12 cellular contexts compared by ENCODE assay signal in the genomic region with DNA sequence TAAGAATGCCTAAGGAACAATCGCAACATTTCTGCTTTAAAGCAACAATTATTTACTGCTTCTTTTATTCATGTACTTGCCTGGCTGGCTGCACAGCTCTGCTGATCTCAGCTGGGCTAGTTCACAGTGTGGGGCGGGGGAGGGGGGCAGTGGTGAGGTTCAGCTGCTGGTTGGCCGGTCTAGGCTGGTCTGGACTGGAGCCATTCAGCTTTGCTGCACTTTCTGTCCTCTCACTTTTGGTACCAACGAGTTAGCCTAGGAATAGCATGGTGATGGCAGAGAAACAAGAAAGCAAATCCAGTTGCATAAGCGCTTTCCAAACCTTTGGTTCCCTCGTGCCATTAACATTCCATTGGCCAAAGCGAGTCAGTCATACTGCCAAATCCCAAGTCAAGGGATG.
"Had no signal": no experiment of that assay in that cellular context is flagged by ENCODE, and none has a peak within 500 bp of the region (broad histone marks: within the 10 kb centered on the region; RNA-seq: fewer than 3 reads in every experiment).

No MANE protein-coding gene starts in this region.

- H3K9me3 ChIP-seq: tibial artery, uterus had no signal

- ATAC-seq: effector memory CD8-positive, alpha-beta T cell; left lobe of liver; stimulated activated memory B cell treated with anti-CD40 and anti-IgM and Interleukin-4, amounts not matched to agents 10 μg/mL and 1 μg/mL and 100 μg/mL, for 72 hours had no signal

- DNase-seq: activated CD4-positive, alpha-beta T cell treated with anti-CD3 and anti-CD28 coated beads, Interleukin-2, amount 50 U/mL, for 1 hour; activated naive CD8-positive, alpha-beta T cell treated with anti-CD3 and anti-CD28 coated beads for 36 hours; brain microvascular endothelial cell; cerebellar nuclear complex; effector memory CD8-positive, alpha-beta T cell; foreskin melanocyte; occipital lobe; stimulated activated CD4-positive, alpha-beta T cell treated with anti-CD3 and anti-CD28 coated beads, Interleukin-2, amount 100 ng/mL, for 48 hours; tibial artery; uterus had no signal

- H3K36me3 ChIP-seq: brain microvascular endothelial cell, uterus had no signal

- H3K27ac ChIP-seq: brain microvascular endothelial cell, tibial artery, uterus had no signal

- H3K4me3 ChIP-seq: tibial artery, uterus had no signal

- H3K27me3 ChIP-seq: brain microvascular endothelial cell, tibial artery, uterus had no signal

- H3K4me1 ChIP-seq: tibial artery, uterus had no signal
